Comparison of ENCODE assay signal across 14 cellular contexts in the genomic region with DNA sequence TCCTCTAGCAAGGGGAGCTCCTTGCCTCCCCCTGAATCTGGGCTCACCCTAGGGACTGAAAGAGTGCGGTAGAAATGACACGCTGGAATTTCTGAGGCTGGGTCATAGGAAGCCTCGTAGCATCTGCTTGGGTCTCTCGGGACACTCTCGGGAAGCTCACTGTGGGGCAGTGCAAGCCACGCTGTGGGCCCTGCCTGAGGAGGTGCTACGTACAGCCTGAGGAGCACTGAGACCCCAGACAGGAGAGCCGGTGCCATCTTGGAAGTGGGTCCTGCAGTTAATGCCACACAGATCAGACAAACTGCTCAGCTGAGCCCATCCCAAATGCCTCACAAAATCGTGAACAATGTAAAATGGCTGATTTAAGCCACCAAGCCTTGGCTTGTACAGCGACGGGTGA. TPM values are rescaled to one million over a fixed set of nuclear protein-coding genes. Genes with fewer than 3 reads are reported as not detected.
DNase-seq lines count a peak whose midpoint lies in the region; ATAC-seq, FAIRE-seq and TF ChIP-seq lines count a peak whose summit lies in the region.
"Had no signal": no experiment of that assay in that cellular context is flagged by ENCODE, and none has a peak within 500 bp of the region (broad histone marks: within the 10 kb centered on the region; RNA-seq: fewer than 3 reads in every experiment).

No MANE protein-coding gene starts in this region.

- H2AFZ ChIP-seq in KMS-11 (ENCODE audit: low read depth): no peak overlapping the region
- H2AFZ ChIP-seq in astrocyte (ENCODE audit: low read depth, low read length): no peak overlapping the region

- H3K4me1 Mint-ChIP-seq in activated CD4-positive, alpha-beta memory T cell treated with anti-CD3 and anti-CD28 coated beads for 36 hours (ENCODE audit: low read depth): peaks cover 61% of the 10 kb centered on the region
- peaks cover 61% of the 10 kb centered on the region for H3K4me1 Mint-ChIP-seq in activated CD4-positive, alpha-beta memory T cell treated with anti-CD3 and anti-CD28 coated beads, Interleukin-2, amount 10 ng/mL, durations not matched to agents 7 days and 5 days
- peaks cover 27% of the 10 kb centered on the region for H3K4me1 Mint-ChIP-seq in astrocyte (ENCODE audit: low read depth, unreplicated experiment)
- peaks cover 15% of the 10 kb centered on the region for H3K4me1 Mint-ChIP-seq in progenitor cell of endocrine pancreas (ENCODE audit: low read depth)

- intact Hi-C loops in activated CD4-positive, alpha-beta memory T cell treated with anti-CD3 and anti-CD28 coated beads for 36 hours (cut with micrococcal nuclease): no loop called here

- H3K4me3 ChIP-seq in KMS-11 (IDR thresholded peaks at IDR 0.05; ENCODE audit: insufficient read depth, low read depth, low read length) (no peak overlapping the region), astrocyte (ENCODE audit: insufficient read depth, low read depth, low read length) (no peak overlapping the region)
- H3K4me3 ChIP-seq: adrenal gland, tibial nerve had no signal

- ATAC-seq in GM18517 (IDR thresholded peaks at IDR 0.05; ENCODE audit: unreplicated experiment): no peak

- H3K4me1 ChIP-seq in KMS-11 (ENCODE audit: low read depth, poor library complexity, severe bottlenecking): peaks cover 34% of the 10 kb centered on the region
- peaks cover 38% of the 10 kb centered on the region for H3K4me1 ChIP-seq in astrocyte (ENCODE audit: insufficient read depth, low read length)

- DNase-seq in activated CD4-positive, alpha-beta memory T cell treated with anti-CD3 and anti-CD28 coated beads for 36 hours: no peak
- no peak for DNase-seq in activated CD4-positive, alpha-beta memory T cell treated with anti-CD3 and anti-CD28 coated beads, Interleukin-2, amount 10 ng/mL, durations not matched to agents 7 days and 5 days
- DNase-seq in astrocyte (ENCODE audit: low read depth) (no peak), progenitor cell of endocrine pancreas (ENCODE audit: low spot score, unreplicated experiment) (no peak), RPMI8226 (no peak), kidney glomerular epithelial cell (lab: John Stamatoyannopoulos, UW) (no peak)
- DNase-seq: adrenal gland; hypothalamus; left ventricle myocardium inferior; stimulated activated CD4-positive, alpha-beta T cell treated with anti-CD3 and anti-CD28 coated beads, Interleukin-12 subunit alpha, Interleukin-12 subunit beta, amount 100 ng/mL, for 4 hours had no signal

- H3K27me3 ChIP-seq in KMS-11 (ENCODE audit: insufficient read depth, low read depth) (no peaks in the 10 kb centered on the region), astrocyte (ENCODE audit: insufficient read depth, low read length) (no peaks in the 10 kb centered on the region)
- H3K27me3 ChIP-seq: adrenal gland, tibial nerve had no signal

- TF ChIP-seq CTCF in KMS-11 (conservative IDR thresholded peaks at IDR 0.05; ENCODE audit: low read depth, low read length) (no peak), astrocyte (IDR thresholded peaks at IDR 0.05; ENCODE audit: insufficient read depth, low read depth, low read length) (no peak), progenitor cell of endocrine pancreas (IDR thresholded peaks at IDR 0.05; ENCODE audit: unreplicated experiment) (no peak)

- H3K36me3 ChIP-seq in KMS-11 (ENCODE audit: insufficient read depth) (peaks cover 6% of the 10 kb centered on the region; the same call in 1 of the 2 replicates), astrocyte (ENCODE audit: insufficient read depth, low read length) (peaks cover 8% of the 10 kb centered on the region)

- peaks cover 46% of the 10 kb centered on the region for H3K79me2 ChIP-seq in KMS-11 (ENCODE audit: insufficient read depth, low read depth)
- H3K79me2 ChIP-seq in astrocyte (ENCODE audit: insufficient read depth, low read length): peaks cover 53% of the 10 kb centered on the region

- peak overlapping the region; percentile 42 for H3K27ac Mint-ChIP-seq in activated CD4-positive, alpha-beta memory T cell treated with anti-CD3 and anti-CD28 coated beads for 36 hours
- no peak overlapping the region for H3K27ac Mint-ChIP-seq in activated CD4-positive, alpha-beta memory T cell treated with anti-CD3 and anti-CD28 coated beads, Interleukin-2, amount 10 ng/mL, durations not matched to agents 7 days and 5 days
- H3K27ac Mint-ChIP-seq in astrocyte (ENCODE audit: unreplicated experiment) (no peak overlapping the region), progenitor cell of endocrine pancreas (no peak overlapping the region)

- CTCF ChIA-PET in activated CD4-positive, alpha-beta memory T cell treated with anti-CD3 and anti-CD28 coated beads for 36 hours (lab: Charles Lee): no interaction called here
- CTCF ChIA-PET in activated CD4-positive, alpha-beta memory T cell treated with anti-CD3 and anti-CD28 coated beads, Interleukin-2, amount 10 ng/mL, durations not matched to agents 7 days and 5 days (lab: Charles Lee): no interaction called here

- peak overlapping the region; percentile 49 for H3K4me3 Mint-ChIP-seq in activated CD4-positive, alpha-beta memory T cell treated with anti-CD3 and anti-CD28 coated beads for 36 hours
- no peak overlapping the region for H3K4me3 Mint-ChIP-seq in activated CD4-positive, alpha-beta memory T cell treated with anti-CD3 and anti-CD28 coated beads, Interleukin-2, amount 10 ng/mL, durations not matched to agents 7 days and 5 days
- peak overlapping the region; percentile 72 for H3K4me3 Mint-ChIP-seq in astrocyte (ENCODE audit: unreplicated experiment)
- peak overlapping the region; percentile 38 for H3K4me3 Mint-ChIP-seq in progenitor cell of endocrine pancreas (ENCODE audit: low read depth)

- H4K20me1 ChIP-seq in KMS-11 (ENCODE audit: insufficient read depth): no peaks in the 10 kb centered on the region
- H4K20me1 ChIP-seq in astrocyte (ENCODE audit: insufficient read depth, low read length): peaks cover 21% of the 10 kb centered on the region

- no peaks in the 10 kb centered on the region for H3K9me3 ChIP-seq in astrocyte (ENCODE audit: insufficient read depth, low read depth, low read length)
- H3K9me3 ChIP-seq: adrenal gland, left ventricle myocardium inferior, tibial nerve had no signal

- FAIRE-seq in astrocyte (lab: Jason Lieb, UNC): no peak

- peaks cover under 1% of the 10 kb centered on the region for H3K27me3 Mint-ChIP-seq in activated CD4-positive, alpha-beta memory T cell treated with anti-CD3 and anti-CD28 coated beads for 36 hours
- H3K27me3 Mint-ChIP-seq in activated CD4-positive, alpha-beta memory T cell treated with anti-CD3 and anti-CD28 coated beads, Interleukin-2, amount 10 ng/mL, durations not matched to agents 7 days and 5 days: no peaks in the 10 kb centered on the region
- no peaks in the 10 kb centered on the region for H3K27me3 Mint-ChIP-seq in astrocyte (ENCODE audit: low read depth, unreplicated experiment)
- H3K27me3 Mint-ChIP-seq in progenitor cell of endocrine pancreas: no peaks in the 10 kb centered on the region
- H3K27me3 Mint-ChIP-seq: dendritic cell treated with granulocyte-macrophage colony-stimulating factor and Interleukin-4, amounts not matched to agents 40 ng/mL and 50 ng/mL, for 4 days had no signal

- no peak overlapping the region for H3K27ac ChIP-seq in KMS-11
- H3K27ac ChIP-seq in astrocyte (ENCODE audit: low read depth, low read length): no peak overlapping the region
- H3K27ac ChIP-seq: adrenal gland, left ventricle myocardium inferior, tibial nerve had no signal

- H3K9me3 Mint-ChIP-seq in activated CD4-positive, alpha-beta memory T cell treated with anti-CD3 and anti-CD28 coated beads for 36 hours: no peaks in the 10 kb centered on the region
- no peaks in the 10 kb centered on the region for H3K9me3 Mint-ChIP-seq in activated CD4-positive, alpha-beta memory T cell treated with anti-CD3 and anti-CD28 coated beads, Interleukin-2, amount 10 ng/mL, durations not matched to agents 7 days and 5 days
- H3K9me3 Mint-ChIP-seq in astrocyte (ENCODE audit: unreplicated experiment): no peaks in the 10 kb centered on the region
- H3K9me3 Mint-ChIP-seq in progenitor cell of endocrine pancreas (ENCODE audit: low read depth): no peaks in the 10 kb centered on the region
- H3K9me3 Mint-ChIP-seq: dendritic cell treated with granulocyte-macrophage colony-stimulating factor and Interleukin-4, amounts not matched to agents 40 ng/mL and 50 ng/mL, for 4 days had no signal

- H3K4me2 ChIP-seq in KMS-11: peak overlapping the region; percentile 77; the same call in 1 of the 2 replicates
- peak overlapping the region; percentile 15 for H3K4me2 ChIP-seq in astrocyte (ENCODE audit: low read length)

- H3K9ac ChIP-seq in KMS-11 (no peak overlapping the region), astrocyte (ENCODE audit: low read length) (peak overlapping the region; percentile 22)

- POLR2A ChIA-PET in activated CD4-positive, alpha-beta memory T cell treated with anti-CD3 and anti-CD28 coated beads for 36 hours (lab: Charles Lee): no interaction called here
- POLR2A ChIA-PET in activated CD4-positive, alpha-beta memory T cell treated with anti-CD3 and anti-CD28 coated beads, Interleukin-2, amount 10 ng/mL, durations not matched to agents 7 days and 5 days (lab: Charles Lee): interaction anchor here (0.7 kb wide), 1 partner anchor 44 kb away, joined by 3 read pairs; no protein-coding TSS in a partner anchor

- H3K36me3 Mint-ChIP-seq in activated CD4-positive, alpha-beta memory T cell treated with anti-CD3 and anti-CD28 coated beads for 36 hours: peaks cover 31% of the 10 kb centered on the region
- peaks cover 44% of the 10 kb centered on the region for H3K36me3 Mint-ChIP-seq in activated CD4-positive, alpha-beta memory T cell treated with anti-CD3 and anti-CD28 coated beads, Interleukin-2, amount 10 ng/mL, durations not matched to agents 7 days and 5 days (ENCODE audit: low read depth)
- peaks cover 4% of the 10 kb centered on the region for H3K36me3 Mint-ChIP-seq in astrocyte (ENCODE audit: low read depth, unreplicated experiment)
- H3K36me3 Mint-ChIP-seq in progenitor cell of endocrine pancreas (ENCODE audit: insufficient read depth): peaks cover 2% of the 10 kb centered on the region

RNA-seq across cellular contexts. Expression of a gene that starts 1.8 kb away (rescaled TPM):
- 10 to 100 TPM; 60.8 to 64.7 TPM for total RNA-seq in activated CD4-positive, alpha-beta memory T cell treated with anti-CD3 and anti-CD28 coated beads for 36 hours
- 10 to 100 TPM; 44.5 to 44.8 TPM for total RNA-seq in activated CD4-positive, alpha-beta memory T cell treated with anti-CD3 and anti-CD28 coated beads, Interleukin-2, amount 10 ng/mL, durations not matched to agents 7 days and 5 days
- 69.9 and 72.2 TPM in 2 replicates for total RNA-seq in astrocyte
- 40.5 and 40.6 TPM in 2 replicates for total RNA-seq in progenitor cell of endocrine pancreas

RNA-seq across cellular contexts. Expression of a gene that starts 3.4 kb away (rescaled TPM):
- total RNA-seq in activated CD4-positive, alpha-beta memory T cell treated with anti-CD3 and anti-CD28 coated beads for 36 hours: 10 to 100 TPM; 38.9 to 39.5 TPM
- total RNA-seq in activated CD4-positive, alpha-beta memory T cell treated with anti-CD3 and anti-CD28 coated beads, Interleukin-2, amount 10 ng/mL, durations not matched to agents 7 days and 5 days: 10 to 100 TPM; 25.4 to 29.2 TPM
- total RNA-seq in astrocyte (37.6 and 39.3 TPM in 2 replicates), progenitor cell of endocrine pancreas (33.0 and 36.4 TPM in 2 replicates)
